In genomic region chr3:39334205-39334604, GRCh38 we compare ENCODE assay signal across 11 cellular contexts. TPM values are rescaled to one million over a fixed set of nuclear protein-coding genes. Genes with fewer than 3 reads are reported as not detected.
"Had no signal": no experiment of that assay in that cellular context is flagged by ENCODE, and none has a peak within 500 bp of the region (broad histone marks: within the 10 kb centered on the region; RNA-seq: fewer than 3 reads in every experiment).

No MANE protein-coding gene starts in this region.

- H3K27ac Mint-ChIP-seq: GM23338, H9, HFFc6 had no signal

- ATAC-seq: GM23338, HCT116 had no signal

- DNase-seq: GM23248, GOT3, H7, H9, HCEC 1CT, HFFc6 had no signal

- H3K27ac ChIP-seq: GM23248 had no signal

- H3K4me3 Mint-ChIP-seq: GM23338, H9, HFFc6 had no signal

- H3K9me3 ChIP-seq: HAP-1 had no signal

- H3K4me3 ChIP-seq: GM23248, GM23338, HAP-1 had no signal

- H3K36me3 ChIP-seq: HAP-1 had no signal

- H3K4me1 ChIP-seq: HAP-1 had no signal

- H3K9me3 Mint-ChIP-seq: HFFc6 had no signal

RNA-seq across cellular contexts. Expression of gene CCR8, which starts 4.7 kb away (rescaled TPM):
- total RNA-seq: GM23248, GM23338, H1, H4, H7, HFFc6 had no signal
- polyA plus RNA-seq: GM23248 had no signal

RNA-seq across cellular contexts. Expression of gene CX3CR1, which starts 54.4 kb away (rescaled TPM):
- total RNA-seq: GM23248, H1, H4, H9, HFFc6 had no signal
- polyA plus RNA-seq: GM23248 had no signal
